ENCODE assay signal across 10 cellular contexts in the genomic region with DNA sequence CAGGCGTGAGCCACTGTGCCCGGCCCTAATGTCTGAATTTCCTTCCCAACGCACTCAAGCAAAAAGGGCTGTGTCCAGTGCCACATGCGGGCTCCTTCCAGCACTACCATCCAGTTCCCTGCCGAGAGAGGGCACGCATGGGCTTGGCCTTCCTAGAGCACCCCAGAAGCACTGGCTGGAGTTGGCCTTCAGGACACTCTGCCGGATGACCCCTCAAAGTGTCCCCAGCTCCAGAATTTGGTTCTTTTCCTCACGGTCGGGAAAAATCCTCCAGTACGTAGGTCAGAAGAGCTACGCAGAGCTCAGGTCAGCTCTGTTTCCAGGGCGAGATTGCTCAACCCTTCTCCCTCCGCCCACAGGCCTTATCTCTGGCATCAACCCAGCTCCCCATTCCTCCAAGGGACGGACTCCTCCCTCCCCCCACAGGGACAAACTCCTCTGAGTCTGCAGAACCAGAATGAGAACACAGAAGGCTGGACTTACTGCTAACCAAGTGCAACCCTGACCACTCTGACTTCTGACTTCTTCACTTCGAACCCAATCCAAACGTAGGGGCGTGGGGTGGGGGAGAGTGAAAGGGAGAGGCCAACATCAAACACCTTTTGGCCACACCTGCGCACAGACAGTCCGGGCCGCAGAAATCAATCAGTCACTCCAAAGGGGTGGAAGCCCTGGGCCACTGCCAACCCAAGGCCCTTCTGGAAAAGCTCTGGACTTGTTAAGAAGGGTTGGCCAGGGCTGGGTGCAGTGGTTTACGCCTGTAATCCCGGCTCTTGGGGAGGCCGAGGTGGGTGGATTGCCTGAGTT. TPM values are rescaled to one million over a fixed set of nuclear protein-coding genes. Genes with fewer than 3 reads are reported as not detected.
DNase-seq lines count a peak whose midpoint lies in the region; ATAC-seq, FAIRE-seq and TF ChIP-seq lines count a peak whose summit lies in the region.
"Had no signal": no experiment of that assay in that cellular context is flagged by ENCODE, and none has a peak within 500 bp of the region (broad histone marks: within the 10 kb centered on the region; RNA-seq: fewer than 3 reads in every experiment).

No MANE protein-coding gene starts in this region.

- no peaks in the 10 kb centered on the region for H3K27me3 ChIP-seq in aorta (ENCODE audit: control insufficient read depth in 1 of 2, insufficient read depth in 2 of 2, low read length in 1 of 2)

- H3K9me3 ChIP-seq in aorta (ENCODE audit: control insufficient read depth, low read length) = no peaks in the 10 kb centered on the region

- no peaks in the 10 kb centered on the region for H3K36me3 ChIP-seq in aorta (ENCODE audit: control insufficient read depth in 1 of 2, insufficient read depth in 2 of 2, low read length in 1 of 2)

- H3K27ac ChIP-seq in coronary artery = peak overlapping the region; percentile 98 to 100
- peak overlapping the region; percentile 71 to 96 for H3K27ac ChIP-seq in aorta (ENCODE audit: low read depth in 1 of 2, low read length in 2 of 2)

- ATAC-seq in aorta (ENCODE audit: low FRiP score) = peak; percentile 31

- WGBS in aorta, 2 donors = 7 to 10% methylated on average over 23 of the region's 23 CpGs

- H3K4me3 ChIP-seq in coronary artery (peak overlapping the region; percentile 100), aorta (ENCODE audit: low read length in 2 of 2) (no peak overlapping the region)

- no peak for TF ChIP-seq POLR2A in GM12891 (IDR thresholded peaks at IDR 0.05; ENCODE audit: low read depth, low read length)

- peaks cover 3 to 6% of the 10 kb centered on the region in 2 donors for H3K4me1 ChIP-seq in aorta (ENCODE audit: control insufficient read depth in 1 of 2, insufficient read depth in 2 of 2, low read length in 2 of 2)

- TF ChIP-seq CTCF in coronary artery (IDR thresholded peaks at IDR 0.05) (no peak), GM20000 (IDR thresholded peaks at IDR 0.05; ENCODE audit: extremely low read depth, missing control alignments) (no peak)

- intact Hi-C loops in aorta (cut with DNase I) = loop anchor here (2.0 to 10.0 kb wide), 3 partner anchors 34 to 115 kb away; partner anchors contain the start of gene COG1 (in 1 of the 2)

- DNase-seq in DMS79 treated with DMSO at 0.1 percent for 48 hours (lab: John Stamatoyannopoulos, UW) (peak; percentile 6), DMS79 (lab: John Stamatoyannopoulos, UW) (no peak), coronary artery (ENCODE audit: low spot score) (peak; percentile 94), medulla oblongata (ENCODE audit: extremely low spot score) (peak; percentile 27), aorta (peak; percentile 90), GM12891 (ENCODE audit: insufficient read length, low spot score) (no peak), GM20000 (ENCODE audit: low spot score) (no peak)
- no peak for DNase-seq in activated T-cell treated with anti-CD3 and anti-CD28 coated beads, Interleukin-2, amount 50 U/mL, for 48 hours
- DNase-seq: cerebellar nuclear complex had no signal

- no peak for FAIRE-seq in GM12891 (lab: Jason Lieb, UNC)
- FAIRE-seq: A204.1 had no signal

TF ChIP-seq in GM12891, 5 proteins besides CTCF, POLR2A, EP300 and RAD21:
- TF ChIP-seq SPI1 (IDR thresholded peaks at IDR 0.05; ENCODE audit: low read depth, low read length) (no peak), POU2F2 (IDR thresholded peaks at IDR 0.05; ENCODE audit: low read depth, low read length) (no peak), PAX5 (IDR thresholded peaks at IDR 0.05; ENCODE audit: insufficient read depth, low read length, severe bottlenecking) (no peak)

RNA-seq across cellular contexts. Expression of gene CDC42EP4, which starts 3.6 kb away (rescaled TPM):
- total RNA-seq in aorta = 10 to 100 TPM; 62.8 to 73.7 TPM
- polyA plus RNA-seq in aorta = 10 to 100 TPM; 23.6 to 23.8 TPM
- 1.1 TPM for polyA plus RNA-seq in GM12891 (2012; ENCODE audit: low read depth, missing spikeins)

RNA-seq across cellular contexts. Expression of gene CPSF4L, which starts 46.5 kb away (rescaled TPM):
- total RNA-seq in aorta = under 1 TPM in 1 of 2 donors, not detected in 1; 0.81 TPM
- not detected for polyA plus RNA-seq in aorta
- polyA plus RNA-seq in GM12891 (2012; ENCODE audit: low read depth, missing spikeins) = not detected

Comparison
In these comparisons a context has a peak if more than half of its experiments do, and no peak if none do; other contexts are left out.
1. DNase-seq: peak in DMS79 treated with DMSO at 0.1 percent for 48 hours (single experiment), coronary artery (single experiment), medulla oblongata (single experiment) and aorta (2 of 2); none in DMS79 (single experiment), activated T-cell treated with anti-CD3 and anti-CD28 coated beads, Interleukin-2, amount 50 U/mL, for 48 hours (0 of 2), GM12891 (single experiment) and GM20000 (single experiment).